Comparison of ENCODE assay signal across 8 cellular contexts in the genomic region with DNA sequence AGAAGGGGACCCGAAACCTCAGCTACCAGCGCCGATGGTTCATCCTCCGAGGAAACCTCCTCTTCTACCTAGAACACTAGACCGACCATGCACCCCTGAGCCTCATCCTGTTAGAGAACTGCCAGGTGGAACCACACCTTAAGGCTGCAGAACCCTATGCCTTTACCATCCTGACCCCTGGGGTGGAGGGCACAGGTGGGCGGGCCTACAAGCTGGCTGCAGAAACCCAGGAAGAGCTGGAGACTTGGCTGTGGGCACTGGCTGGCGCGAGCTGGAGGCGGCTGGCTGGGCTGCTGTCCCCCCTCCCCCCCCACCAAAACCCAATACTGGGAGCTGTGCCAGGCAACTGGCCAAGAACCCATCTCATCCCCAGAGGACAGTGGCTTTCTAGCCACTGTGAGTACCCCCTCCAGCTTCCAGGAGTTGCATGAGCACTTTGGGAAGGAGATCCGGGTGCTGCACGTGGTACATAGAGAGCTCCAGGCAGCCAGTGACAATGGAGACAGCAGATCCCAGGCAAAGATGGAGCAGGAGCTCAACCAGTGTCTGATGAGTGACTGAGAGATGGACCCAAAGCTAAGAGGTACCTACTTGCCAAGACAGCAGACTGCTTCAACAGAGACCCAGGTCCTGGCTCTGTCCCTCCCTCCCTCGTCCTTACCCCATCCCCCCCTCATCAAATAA. TPM values are rescaled to one million over a fixed set of nuclear protein-coding genes. Genes with fewer than 3 reads are reported as not detected.
DNase-seq lines count a peak whose midpoint lies in the region; ATAC-seq, FAIRE-seq and TF ChIP-seq lines count a peak whose summit lies in the region.

No MANE protein-coding gene starts in this region.

- no peaks in the 10 kb centered on the region for H3K27me3 Mint-ChIP-seq in mesothelial cell of epicardium (ENCODE audit: low read depth)

- H2AFZ ChIP-seq in ACC112 (ENCODE audit: low read length, unreplicated experiment), result no peak overlapping the region
- no peak overlapping the region for H2AFZ ChIP-seq in K562 (ENCODE audit: low read depth, low read length)

- peaks cover 12% of the 10 kb centered on the region for H3K36me3 Mint-ChIP-seq in mesothelial cell of epicardium

- intact Hi-C loops in K562 (cut with micrococcal nuclease), result loop anchor here (5.0 kb wide), 1 partner anchor 51 kb away; the partner anchor contains the start of gene ZNF771

- no peak for TF ChIP-seq RAD21 in K562 (CRISPR knock-in tag; conservative IDR thresholded peaks at IDR 0.05 in 1 of 2, IDR thresholded peaks at IDR 0.05 in 1 of 2)

- no peaks in the 10 kb centered on the region for H3K27me3 ChIP-seq in ACC112 (ENCODE audit: insufficient read depth, low read length)
- H3K27me3 ChIP-seq in HUES64 (ENCODE audit: insufficient read depth, low read length), result no peaks in the 10 kb centered on the region
- H3K27me3 ChIP-seq in K562 (ENCODE audit: control insufficient read depth in 2 of 2, insufficient read depth in 2 of 2, low read length in 2 of 2), result no peaks in the 10 kb centered on the region
- no peaks in the 10 kb centered on the region for H3K27me3 ChIP-seq in brain microvascular endothelial cell (replicated peaks)

- CTCF ChIA-PET in K562 (lab: Yijun Ruan, JAX; ENCODE audit: low intra/inter-chr PET ratio), result no interaction called here

- FAIRE-seq in K562 (lab: Jason Lieb, UNC), result no peak

- peak overlapping the region; percentile 96 for H3K27ac ChIP-seq in ACC112 (ENCODE audit: low read depth, low read length)
- H3K27ac ChIP-seq in HUES64 (ENCODE audit: low read depth, low read length), result peak overlapping the region; percentile 97
- H3K27ac ChIP-seq in K562 (ENCODE audit: extremely low read depth, low read depth, low read length), result peak overlapping the region; percentile 99
- H3K27ac ChIP-seq in brain microvascular endothelial cell, result no peak overlapping the region

- ATAC-seq in K562 (no peak), HG02884 (IDR thresholded peaks at IDR 0.05; ENCODE audit: unreplicated experiment) (no peak)

- H3K9me1 ChIP-seq in K562 (ENCODE audit: control insufficient read depth, insufficient read depth, low read length), result no peaks in the 10 kb centered on the region

- H3K9me3 ChIP-seq in HUES64 (ENCODE audit: insufficient read depth, low read depth, low read length) (no peaks in the 10 kb centered on the region), K562 (replicated peaks; ENCODE audit: control insufficient read depth, insufficient read depth, low read depth, low read length) (no peaks in the 10 kb centered on the region)

- no peak for TF ChIP-seq EP300 in K562 (IDR thresholded peaks at IDR 0.05; ENCODE audit: low read length)

- no peaks in the 10 kb centered on the region for H3K9me3 Mint-ChIP-seq in mesothelial cell of epicardium

- H3K79me2 ChIP-seq in ACC112 (ENCODE audit: control insufficient read depth, insufficient read depth, low read length, unreplicated experiment) (peaks cover 30% of the 10 kb centered on the region), K562 (ENCODE audit: control insufficient read depth, insufficient read depth, low read length) (peaks cover 33% of the 10 kb centered on the region)

- H3K4me1 Mint-ChIP-seq in mesothelial cell of epicardium, result peaks cover 17% of the 10 kb centered on the region

- H3K27ac Mint-ChIP-seq in mesothelial cell of epicardium, result peak overlapping the region; percentile 99

- H3K4me3 Mint-ChIP-seq in mesothelial cell of epicardium, result peak overlapping the region; percentile 93

- 88% methylated on average over 12 of the region's 12 CpGs for WGBS in HUES64
- WGBS in K562 (ENCODE audit: insufficient coverage, low coverage, missing lambda C conversion rate), result 84% methylated on average over 12 of the region's 12 CpGs

- H3K4me2 ChIP-seq in K562 (ENCODE audit: insufficient read depth, low read length), result peak overlapping the region; percentile 99

- in situ Hi-C loops in K562 (cut with MboI), result loop anchor here (25.0 kb wide), 1 partner anchor 894 kb away; the partner anchor contains the start of genes BOLA2, SLX1B and SULT1A4
- in situ Hi-C loops in brain microvascular endothelial cell (cut with HindIII; ENCODE audit: low pct_ligation_motif_present, low sequenced_read_pairs), result no loop called here

- H3K36me3 ChIP-seq in ACC112 (ENCODE audit: insufficient read depth, low read length) (no peaks in the 10 kb centered on the region), HUES64 (ENCODE audit: insufficient read depth, low read length) (peaks cover 40% of the 10 kb centered on the region), K562 (ENCODE audit: control insufficient read depth, insufficient read depth, low read length) (peaks cover 69% of the 10 kb centered on the region; the same call in 2 of the 3 replicates), brain microvascular endothelial cell (replicated peaks) (peaks cover 59% of the 10 kb centered on the region)

- TF ChIP-seq CTCF in K562 (IDR thresholded peaks at IDR 0.05 in 2 of 3, conservative IDR thresholded peaks at IDR 0.05 in 1 of 3; ENCODE audit: insufficient read depth in 2 of 3, low read depth in 1 of 3, low read length in 3 of 3), result no peak
- no peak for TF ChIP-seq CTCF in mesothelial cell of epicardium (IDR thresholded peaks at IDR 0.05; ENCODE audit: unreplicated experiment)
- no peak for TF ChIP-seq CTCF in brain microvascular endothelial cell (IDR thresholded peaks at IDR 0.05; ENCODE audit: low read depth, low read length, missing control alignments)

- no peak for DNase-seq in K562 (ENCODE audit: extremely low read depth in 1 of 4, low spot score in 3 of 4)
- no peak for DNase-seq in mesothelial cell of epicardium (ENCODE audit: low spot score in 2 of 2, unreplicated experiment in 2 of 2)
- no peak for DNase-seq in NCI-H82 (lab: John Stamatoyannopoulos, UW)
- DNase-seq in stimulated activated CD4-positive, alpha-beta T cell treated with anti-CD3 and anti-CD28 coated beads, Interleukin-15, amount 100 ng/mL, for 24 hours, result no peak
- DNase-seq in brain microvascular endothelial cell, result no peak

- H3K9ac ChIP-seq in HUES64 (ENCODE audit: low read depth, low read length) (peak overlapping the region; percentile 90), K562 (ENCODE audit: insufficient read depth in 1 of 2, low read depth in 2 of 2, low read length in 2 of 2) (peak overlapping the region; percentile 96)

- POLR2A ChIA-PET in K562 (lab: Yijun Ruan, JAX), result interaction anchor here (0.6 to 8.2 kb wide), 6 partner anchors 9 to 299 kb away, joined by 3 to 77 read pairs (median 4); partner anchors contain the start of gene TBC1D10B

- TF ChIP-seq POLR2A in K562 (conservative IDR thresholded peaks at IDR 0.05), result no peak

- BruUV-seq in K562 (replicated peaks; lab: Mats Ljungman, UMichigan), result no TSS peak

- H3K4me3 ChIP-seq in ACC112 (ENCODE audit: low read depth, low read length), result peak overlapping the region; percentile 89; the same call in 1 of the 2 replicates
- H3K4me3 ChIP-seq in HUES64 (ENCODE audit: low read length), result peak overlapping the region; percentile 98
- H3K4me3 ChIP-seq in K562, result no peak overlapping the region
- no peak overlapping the region for H3K4me3 ChIP-seq in brain microvascular endothelial cell (ENCODE audit: low read depth, low read length)

- peaks cover 41% of the 10 kb centered on the region for H3K4me1 ChIP-seq in ACC112 (ENCODE audit: control insufficient read depth, insufficient read depth, low read length, unreplicated experiment)
- H3K4me1 ChIP-seq in HUES64 (ENCODE audit: insufficient read depth, low read length), result no peaks in the 10 kb centered on the region
- peaks cover 13 to 53% of the 10 kb centered on the region in 2 experiments; a peak in 4 of 5 replicates for H3K4me1 ChIP-seq in K562 (replicated peaks in 1 of 2; ENCODE audit: control insufficient read depth in 2 of 2, insufficient read depth in 2 of 2, low read length in 2 of 2)

- no peaks in the 10 kb centered on the region for H4K20me1 ChIP-seq in K562 (replicated peaks; ENCODE audit: control insufficient read depth, insufficient read depth, low read length)

RNA-seq across cellular contexts. Expression of gene CD2BP2, which starts 1.4 kb away (rescaled TPM):
- 34.4 TPM for polyA plus RNA-seq in HUES64 (2013, experiment 1 of 2)
- polyA plus RNA-seq in HUES64 (2013, experiment 2 of 2), result 28.2 TPM
- total RNA-seq in K562 (2011; cell fraction: chromatin; rRNA removed; ENCODE audit: low replicate concordance), result 34.0 and 85.0 TPM in 2 replicates
- total RNA-seq in K562 (2011; cell fraction: nucleolus; rRNA removed), result 46.0 and 46.2 TPM in 2 replicates
- total RNA-seq in K562 (2011; cell fraction: nucleoplasm; rRNA removed), result 40.7 and 40.8 TPM in 2 replicates
- total RNA-seq in K562 (2014; rRNA removed), result 33.1 and 34.0 TPM in 2 replicates
- 28.7 and 35.6 TPM in 2 replicates for total RNA-seq in K562 (2014; rRNA removed; fragmentation: Illumina TruSeq; extraction: Trizol)
- total RNA-seq in K562 (2015; rRNA removed; fragmentation: Illumina TruSeq; extraction: Trizol), result 37.3 and 38.0 TPM in 2 replicates
- total RNA-seq in K562 (2021), result 40.8 and 51.1 TPM in 2 replicates
- 21.5 and 25.8 TPM in 2 replicates for polyA plus RNA-seq in K562 (2011; rRNA removed)
- polyA plus RNA-seq in K562 (2011; cell fraction: cytosol; rRNA removed), result 20.4 and 25.3 TPM in 2 replicates
- 47.9 and 65.8 TPM in 2 replicates for polyA plus RNA-seq in K562 (2011; cell fraction: nucleus; rRNA removed)
- 31.3 and 33.2 TPM in 2 replicates for polyA plus RNA-seq in K562 (2012)
- 30.1 and 32.8 TPM in 2 replicates for polyA plus RNA-seq in K562 (2014; fragmentation: Illumina TruSeq; extraction: Trizol)
- polyA plus RNA-seq in K562 (2014; fragmentation: Nextera tagmentation; extraction: Ambion mirVana), result 1 to 10 TPM; 3.9 to 5.0 TPM
- polyA plus RNA-seq in K562 (2014; rRNA removed), result 41.0 and 46.6 TPM in 2 replicates
- polyA minus RNA-seq in K562 (2011; rRNA and poly(A)+ RNA removed), result 14.2 and 15.3 TPM in 2 replicates
- polyA minus RNA-seq in K562 (2011; cell fraction: cytosol; rRNA and poly(A)+ RNA removed), result 6.8 and 8.4 TPM in 2 replicates
- 12.0 and 17.3 TPM in 2 replicates for polyA minus RNA-seq in K562 (2011; cell fraction: nucleus; rRNA and poly(A)+ RNA removed)
- total RNA-seq in mesothelial cell of epicardium, result 63.7 to 63.9 TPM (median 63.9 TPM) in 3 replicates

RNA-seq across cellular contexts. Expression of gene TBC1D10B, which starts 13.8 kb away (rescaled TPM):
- polyA plus RNA-seq in HUES64 (2013, experiment 1 of 2), result 19.3 TPM
- 19.7 TPM for polyA plus RNA-seq in HUES64 (2013, experiment 2 of 2)
- total RNA-seq in K562 (2011; cell fraction: chromatin; rRNA removed; ENCODE audit: low replicate concordance), result 61.1 and 115 TPM in 2 replicates
- 62.5 and 64.2 TPM in 2 replicates for total RNA-seq in K562 (2011; cell fraction: nucleolus; rRNA removed)
- 60.7 and 73.4 TPM in 2 replicates for total RNA-seq in K562 (2011; cell fraction: nucleoplasm; rRNA removed)
- total RNA-seq in K562 (2014; rRNA removed) (28.9 and 37.9 TPM in 2 replicates), K562 (2014; rRNA removed; fragmentation: Illumina TruSeq; extraction: Trizol) (11.9 and 12.6 TPM in 2 replicates), K562 (2015; rRNA removed; fragmentation: Illumina TruSeq; extraction: Trizol) (16.9 and 17.5 TPM in 2 replicates), K562 (2021) (52.1 and 55.4 TPM in 2 replicates), mesothelial cell of epicardium (59.6 to 64.1 TPM (median 64.0 TPM) in 3 replicates)
- polyA plus RNA-seq in K562 (2011; rRNA removed) (11.5 and 13.7 TPM in 2 replicates), K562 (2014; fragmentation: Illumina TruSeq; extraction: Trizol) (24.4 and 28.4 TPM in 2 replicates), K562 (2014; fragmentation: Nextera tagmentation; extraction: Ambion mirVana) (1 to 10 TPM; 2.2 to 2.3 TPM), K562 (2014; rRNA removed) (24.0 and 27.9 TPM in 2 replicates)
- polyA plus RNA-seq in K562 (2011; cell fraction: cytosol; rRNA removed), result 20.5 and 29.5 TPM in 2 replicates
- 30.9 and 49.1 TPM in 2 replicates for polyA plus RNA-seq in K562 (2011; cell fraction: nucleus; rRNA removed)
- 33.7 and 38.6 TPM in 2 replicates for polyA plus RNA-seq in K562 (2012)
- polyA minus RNA-seq in K562 (2011; rRNA and poly(A)+ RNA removed), result 13.2 and 19.4 TPM in 2 replicates
- 28.0 and 31.6 TPM in 2 replicates for polyA minus RNA-seq in K562 (2011; cell fraction: cytosol; rRNA and poly(A)+ RNA removed)
- polyA minus RNA-seq in K562 (2011; cell fraction: nucleus; rRNA and poly(A)+ RNA removed), result 12.7 and 15.8 TPM in 2 replicates

RNA-seq across cellular contexts. Expression of gene MYL11, which starts 18.1 kb away (rescaled TPM):
- polyA plus RNA-seq in HUES64 (2013, experiment 1 of 2), result 1.2 TPM
- 3.0 TPM for polyA plus RNA-seq in HUES64 (2013, experiment 2 of 2)
- not detected in 2 replicates for total RNA-seq in K562 (2011; cell fraction: chromatin; rRNA removed; ENCODE audit: low replicate concordance)
- total RNA-seq in K562 (2011; cell fraction: nucleolus; rRNA removed), result not detected in 2 replicates
- not detected in 2 replicates for total RNA-seq in K562 (2011; cell fraction: nucleoplasm; rRNA removed)
- total RNA-seq in K562 (2014; rRNA removed), result 1.7 TPM in 1 of 2 replicates, not detected in the other
- total RNA-seq in K562 (2014; rRNA removed; fragmentation: Illumina TruSeq; extraction: Trizol), result not detected in 2 replicates
- 1.5 and 2.0 TPM in 2 replicates for total RNA-seq in K562 (2015; rRNA removed; fragmentation: Illumina TruSeq; extraction: Trizol)
- 1.5 and 1.7 TPM in 2 replicates for total RNA-seq in K562 (2021)
- 0.31 TPM in 1 of 2 replicates, not detected in the other for polyA plus RNA-seq in K562 (2011; rRNA removed)
- 0.15 and 1.0 TPM in 2 replicates for polyA plus RNA-seq in K562 (2011; cell fraction: cytosol; rRNA removed)
- polyA plus RNA-seq in K562 (2011; cell fraction: nucleus; rRNA removed), result 1.1 TPM in 1 of 2 replicates, not detected in the other
- 0.53 and 3.4 TPM in 2 replicates for polyA plus RNA-seq in K562 (2012)
- not detected in 2 replicates for polyA plus RNA-seq in K562 (2014; fragmentation: Illumina TruSeq; extraction: Trizol)
- under 1 TPM; 0.52 to 0.73 TPM for polyA plus RNA-seq in K562 (2014; fragmentation: Nextera tagmentation; extraction: Ambion mirVana)
- 0.62 TPM in 1 of 2 replicates, not detected in the other for polyA plus RNA-seq in K562 (2014; rRNA removed)
- polyA minus RNA-seq in K562 (2011; rRNA and poly(A)+ RNA removed), result not detected in 2 replicates
- not detected in 2 replicates for polyA minus RNA-seq in K562 (2011; cell fraction: cytosol; rRNA and poly(A)+ RNA removed)
- polyA minus RNA-seq in K562 (2011; cell fraction: nucleus; rRNA and poly(A)+ RNA removed), result not detected in 2 replicates
- 1.4 to 4.4 TPM (median 2.8 TPM) in 3 replicates for total RNA-seq in mesothelial cell of epicardium

RNA-seq across cellular contexts. Expression of gene SEPTIN1, which starts 25.8 kb away (rescaled TPM):
- polyA plus RNA-seq in HUES64 (2013, experiment 1 of 2), result 0.65 TPM
- 2.0 TPM for polyA plus RNA-seq in HUES64 (2013, experiment 2 of 2)
- 3.4 and 4.0 TPM in 2 replicates for total RNA-seq in K562 (2011; cell fraction: chromatin; rRNA removed; ENCODE audit: low replicate concordance)
- 2.5 and 4.2 TPM in 2 replicates for total RNA-seq in K562 (2011; cell fraction: nucleolus; rRNA removed)
- 3.8 and 7.6 TPM in 2 replicates for total RNA-seq in K562 (2011; cell fraction: nucleoplasm; rRNA removed)
- 2.3 and 3.0 TPM in 2 replicates for total RNA-seq in K562 (2014; rRNA removed)
- total RNA-seq in K562 (2014; rRNA removed; fragmentation: Illumina TruSeq; extraction: Trizol), result 1.2 TPM in 2 replicates
- 0.69 and 0.72 TPM in 2 replicates for total RNA-seq in K562 (2015; rRNA removed; fragmentation: Illumina TruSeq; extraction: Trizol)
- 4.2 and 5.6 TPM in 2 replicates for total RNA-seq in K562 (2021)
- polyA plus RNA-seq in K562 (2011; rRNA removed), result 2.1 and 2.3 TPM in 2 replicates
- polyA plus RNA-seq in K562 (2011; cell fraction: cytosol; rRNA removed), result 3.4 TPM in 2 replicates
- polyA plus RNA-seq in K562 (2011; cell fraction: nucleus; rRNA removed), result 6.0 and 6.8 TPM in 2 replicates
- 3.3 and 4.4 TPM in 2 replicates for polyA plus RNA-seq in K562 (2012)
- polyA plus RNA-seq in K562 (2014; fragmentation: Illumina TruSeq; extraction: Trizol), result 0.94 and 3.0 TPM in 2 replicates
- polyA plus RNA-seq in K562 (2014; fragmentation: Nextera tagmentation; extraction: Ambion mirVana), result under 1 TPM in 1 of 2 experiments, not detected in 1; 0.23 TPM
- 4.5 and 5.1 TPM in 2 replicates for polyA plus RNA-seq in K562 (2014; rRNA removed)
- polyA minus RNA-seq in K562 (2011; rRNA and poly(A)+ RNA removed), result 0.42 and 1.3 TPM in 2 replicates
- 1.3 and 3.0 TPM in 2 replicates for polyA minus RNA-seq in K562 (2011; cell fraction: cytosol; rRNA and poly(A)+ RNA removed)
- 1.4 and 1.8 TPM in 2 replicates for polyA minus RNA-seq in K562 (2011; cell fraction: nucleus; rRNA and poly(A)+ RNA removed)
- total RNA-seq in mesothelial cell of epicardium, result 0.86 to 1.6 TPM (median 1.4 TPM) in 3 replicates

RNA-seq across cellular contexts. Expression of gene ZNF48, which starts 38.7 kb away (rescaled TPM):
- polyA plus RNA-seq in HUES64 (2013, experiment 1 of 2), result 40.2 TPM
- polyA plus RNA-seq in HUES64 (2013, experiment 2 of 2), result 36.1 TPM
- total RNA-seq in K562 (2011; cell fraction: chromatin; rRNA removed; ENCODE audit: low replicate concordance), result 9.7 and 12.9 TPM in 2 replicates
- 10.7 and 14.3 TPM in 2 replicates for total RNA-seq in K562 (2011; cell fraction: nucleolus; rRNA removed)
- 6.7 and 7.0 TPM in 2 replicates for total RNA-seq in K562 (2011; cell fraction: nucleoplasm; rRNA removed)
- 8.6 and 10.8 TPM in 2 replicates for total RNA-seq in K562 (2014; rRNA removed)
- total RNA-seq in K562 (2014; rRNA removed; fragmentation: Illumina TruSeq; extraction: Trizol), result 3.3 and 3.4 TPM in 2 replicates
- 7.4 and 7.7 TPM in 2 replicates for total RNA-seq in K562 (2015; rRNA removed; fragmentation: Illumina TruSeq; extraction: Trizol)
- total RNA-seq in K562 (2021), result 9.0 and 11.6 TPM in 2 replicates
- 3.6 and 4.7 TPM in 2 replicates for polyA plus RNA-seq in K562 (2011; rRNA removed)
- polyA plus RNA-seq in K562 (2011; cell fraction: cytosol; rRNA removed), result 3.9 and 10.6 TPM in 2 replicates
- 4.6 and 11.2 TPM in 2 replicates for polyA plus RNA-seq in K562 (2011; cell fraction: nucleus; rRNA removed)
- polyA plus RNA-seq in K562 (2012), result 6.1 and 7.6 TPM in 2 replicates
- 4.6 and 8.2 TPM in 2 replicates for polyA plus RNA-seq in K562 (2014; fragmentation: Illumina TruSeq; extraction: Trizol)
- under 1 TPM; 0.38 to 0.46 TPM for polyA plus RNA-seq in K562 (2014; fragmentation: Nextera tagmentation; extraction: Ambion mirVana)
- polyA plus RNA-seq in K562 (2014; rRNA removed), result 5.8 and 6.0 TPM in 2 replicates
- polyA minus RNA-seq in K562 (2011; rRNA and poly(A)+ RNA removed), result 2.8 and 4.5 TPM in 2 replicates
- polyA minus RNA-seq in K562 (2011; cell fraction: cytosol; rRNA and poly(A)+ RNA removed), result 3.7 and 5.3 TPM in 2 replicates
- 5.9 and 6.3 TPM in 2 replicates for polyA minus RNA-seq in K562 (2011; cell fraction: nucleus; rRNA and poly(A)+ RNA removed)
- 24.2 to 25.2 TPM (median 24.8 TPM) in 3 replicates for total RNA-seq in mesothelial cell of epicardium

Comparison
In these comparisons a context has a peak if more than half of its experiments do, and no peak if none do; other contexts are left out.
1. H3K4me3 ChIP-seq: peak in ACC112 (single experiment) and HUES64 (single experiment); none in K562 (single experiment) and brain microvascular endothelial cell (single experiment).